In the genomic region with DNA sequence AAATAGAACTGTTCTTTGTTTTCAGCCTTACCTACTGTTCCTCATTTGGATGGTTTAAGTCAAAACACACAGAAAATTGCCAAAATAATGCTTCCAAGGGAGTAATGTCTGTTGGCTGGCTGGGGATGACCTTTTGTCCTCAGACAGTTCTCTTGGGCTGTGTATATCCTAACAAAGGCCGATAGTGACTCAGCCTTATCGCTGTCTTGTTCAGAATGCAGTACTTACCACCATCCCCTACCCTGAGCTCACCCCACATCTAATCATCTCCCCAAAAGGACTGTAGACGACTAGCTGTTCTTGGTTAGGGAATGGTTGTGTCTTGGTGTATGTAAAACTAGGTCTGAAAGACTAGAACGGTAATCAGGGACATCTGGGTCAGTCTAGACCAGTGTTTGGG, we compare ENCODE assay signal across 19 cellular contexts.
"Had no signal": no experiment of that assay in that cellular context is flagged by ENCODE, and none has a peak within 500 bp of the region (broad histone marks: within the 10 kb centered on the region; RNA-seq: fewer than 3 reads in every experiment).

No MANE protein-coding gene starts in this region.

- H3K9me3 ChIP-seq: neutrophil, upper lobe of right lung had no signal

- DNase-seq: activated CD4-positive, alpha-beta T cell treated with anti-CD3 and anti-CD28 coated beads for 1 hour; activated CD4-positive, alpha-beta T cell treated with anti-CD3 and anti-CD28 coated beads, Interleukin-2, amount 50 U/mL, for 48 hours; activated CD8-positive, alpha-beta memory T cell treated with anti-CD3 and anti-CD28 coated beads, Interleukin-2, amount 10 ng/mL, durations not matched to agents 7 days and 5 days; activated naive CD4-positive, alpha-beta T cell; activated naive CD8-positive, alpha-beta T cell treated with anti-CD3 and anti-CD28 coated beads, Interleukin-2, amount 50 U/mL, for 24 hours; activated T-cell treated with anti-CD3 and anti-CD28 coated beads, Interleukin-2, amount 50 U/mL, for 4 hours; caudate nucleus; effector CD8-positive, alpha-beta T cell; hypothalamus; midbrain; naive B cell; right cardiac atrium; small intestine; substantia nigra; T-cell; T1000; upper lobe of right lung had no signal

- ATAC-seq: activated CD8-positive, alpha-beta memory T cell treated with anti-CD3 and anti-CD28 coated beads, Interleukin-2, amount 10 ng/mL, durations not matched to agents 7 days and 5 days; activated naive CD8-positive, alpha-beta T cell treated with anti-CD3 and anti-CD28 coated beads, Interleukin-2, amount 50 U/mL, for 24 hours; activated T-cell treated with anti-CD3 and anti-CD28 coated beads, Interleukin-2, amount 50 U/mL, for 4 hours; T-cell; upper lobe of right lung had no signal

- H3K4me3 ChIP-seq: coronary artery, upper lobe of right lung had no signal

- H3K27me3 ChIP-seq: neutrophil, upper lobe of right lung had no signal

- H3K27ac ChIP-seq: coronary artery, upper lobe of right lung had no signal
